In the genomic region with DNA sequence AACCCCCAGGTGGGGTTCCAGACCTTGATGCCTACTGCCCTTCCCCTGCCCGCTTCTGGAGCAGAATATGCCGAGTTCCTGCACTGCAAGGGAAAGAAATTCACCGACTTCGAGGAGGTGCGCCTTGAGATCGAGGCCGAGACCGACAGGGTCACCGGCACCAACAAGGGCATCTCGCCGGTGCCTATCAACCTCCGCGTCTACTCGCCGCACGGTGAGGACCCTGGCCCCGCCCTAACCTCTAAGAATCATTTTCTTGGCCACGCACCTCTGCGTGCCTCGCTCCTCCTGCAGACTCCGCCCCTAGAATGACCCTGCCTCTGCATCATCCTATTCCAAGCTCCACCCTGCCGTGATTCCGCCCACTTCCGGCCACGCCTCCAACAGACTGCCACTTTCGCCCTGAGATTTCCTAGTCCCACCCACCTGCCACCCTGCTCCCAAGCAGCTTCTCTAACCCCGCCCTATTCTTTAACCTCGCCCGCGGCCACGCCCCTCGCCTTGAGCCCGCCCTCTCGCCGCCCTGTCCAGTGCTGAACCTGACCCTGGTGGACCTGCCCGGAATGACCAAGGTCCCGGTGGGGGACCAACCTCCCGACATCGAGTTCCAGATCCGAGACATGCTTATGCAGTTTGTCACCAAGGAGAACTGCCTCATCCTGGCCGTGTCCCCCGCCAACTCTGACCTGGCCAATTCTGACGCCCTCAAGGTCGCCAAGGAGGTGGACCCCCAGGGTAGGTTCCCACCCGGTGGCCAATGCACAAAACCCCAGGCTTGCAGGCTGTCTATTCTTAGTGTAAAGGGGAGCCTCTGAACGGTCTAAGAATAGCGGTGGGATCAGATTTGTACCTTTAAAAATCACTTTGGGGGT, we compare ENCODE assay signal across 8 cellular contexts. TPM values are rescaled to one million over a fixed set of nuclear protein-coding genes. Genes with fewer than 3 reads are reported as not detected.
DNase-seq lines count a peak whose midpoint lies in the region; ATAC-seq lines count a peak whose summit lies in the region.

No MANE protein-coding gene starts in this region.

- DNase-seq in NOMO-1 treated with DMSO at 0.1 percent for 48 hours (lab: John Stamatoyannopoulos, UW; ENCODE audit: unreplicated experiment) (peak; percentile 96), NCI-H2107 (lab: John Stamatoyannopoulos, UW) (no peak)
- DNase-seq in activated T-cell treated with anti-CD3 and anti-CD28 coated beads, Interleukin-2, amount 50 U/mL, for 24 hours = peak; percentile 96
- DNase-seq in stimulated activated CD8-positive, alpha-beta memory T cell treated with anti-CD3 and anti-CD28 coated beads, Interleukin-4, amount 100 ng/mL, for 48 hours = peak; percentile 98

- no peaks in the 10 kb centered on the region for H3K36me3 ChIP-seq in mucosa of stomach (ENCODE audit: control insufficient read depth, insufficient read depth, low read length)

- H3K9me3 ChIP-seq in mucosa of stomach (ENCODE audit: control insufficient read depth, low read length) = no peaks in the 10 kb centered on the region

- H3K4me1 Mint-ChIP-seq in activated T-cell treated with anti-CD3 and anti-CD28 coated beads, Interleukin-2, amount 50 U/mL, for 24 hours (ENCODE audit: low read depth) = peaks cover 15% of the 10 kb centered on the region

- H3K36me3 Mint-ChIP-seq in activated T-cell treated with anti-CD3 and anti-CD28 coated beads, Interleukin-2, amount 50 U/mL, for 24 hours (ENCODE audit: low read depth) = no peaks in the 10 kb centered on the region

- H3K27ac Mint-ChIP-seq in activated T-cell treated with anti-CD3 and anti-CD28 coated beads, Interleukin-2, amount 50 U/mL, for 24 hours = peak overlapping the region; percentile 72

- peaks cover 2% of the 10 kb centered on the region for H3K27me3 Mint-ChIP-seq in activated T-cell treated with anti-CD3 and anti-CD28 coated beads, Interleukin-2, amount 50 U/mL, for 24 hours

- H3K9me3 Mint-ChIP-seq in activated T-cell treated with anti-CD3 and anti-CD28 coated beads, Interleukin-2, amount 50 U/mL, for 24 hours = no peaks in the 10 kb centered on the region

- H3K4me3 Mint-ChIP-seq in activated T-cell treated with anti-CD3 and anti-CD28 coated beads, Interleukin-2, amount 50 U/mL, for 24 hours = peak overlapping the region; percentile 75

- peaks cover 8% of the 10 kb centered on the region for H3K4me1 ChIP-seq in mucosa of stomach (ENCODE audit: control insufficient read depth, insufficient read depth, low read length)

- H3K27me3 ChIP-seq in mucosa of stomach (ENCODE audit: control insufficient read depth, insufficient read depth, low read length) = no peaks in the 10 kb centered on the region

- ATAC-seq in GM18519 (IDR thresholded peaks at IDR 0.05; ENCODE audit: low FRiP score, unreplicated experiment) (peak; percentile 68), HG03045 (IDR thresholded peaks at IDR 0.05; ENCODE audit: unreplicated experiment) (peak; percentile 87), esophagus mucosa (peak; percentile 94)

- H3K9ac ChIP-seq in mucosa of stomach (ENCODE audit: low read length) = peak overlapping the region; percentile 15

- no peak overlapping the region for H3K4me3 ChIP-seq in mucosa of stomach (ENCODE audit: low read length)

RNA-seq across cellular contexts. Expression of gene DNM1, which starts 15.6 kb away (rescaled TPM):
- 2.2 TPM for total RNA-seq in esophagus mucosa

RNA-seq across cellular contexts. Expression of gene CIZ1, which starts 27.4 kb away (rescaled TPM):
- total RNA-seq in esophagus mucosa = 85.2 TPM

RNA-seq across cellular contexts. Expression of gene GOLGA2, which starts 57.1 kb away (rescaled TPM):
- 68.3 TPM for total RNA-seq in esophagus mucosa

RNA-seq across cellular contexts. Expression of gene SWI5, which starts 57.3 kb away (rescaled TPM):
- total RNA-seq in esophagus mucosa = 24.8 TPM

RNA-seq across cellular contexts. Expression of gene BBLN, which starts 58.7 kb away (rescaled TPM):
- total RNA-seq in esophagus mucosa = 56.1 TPM
